9 cellular contexts compared by ENCODE assay signal in the genomic region with DNA sequence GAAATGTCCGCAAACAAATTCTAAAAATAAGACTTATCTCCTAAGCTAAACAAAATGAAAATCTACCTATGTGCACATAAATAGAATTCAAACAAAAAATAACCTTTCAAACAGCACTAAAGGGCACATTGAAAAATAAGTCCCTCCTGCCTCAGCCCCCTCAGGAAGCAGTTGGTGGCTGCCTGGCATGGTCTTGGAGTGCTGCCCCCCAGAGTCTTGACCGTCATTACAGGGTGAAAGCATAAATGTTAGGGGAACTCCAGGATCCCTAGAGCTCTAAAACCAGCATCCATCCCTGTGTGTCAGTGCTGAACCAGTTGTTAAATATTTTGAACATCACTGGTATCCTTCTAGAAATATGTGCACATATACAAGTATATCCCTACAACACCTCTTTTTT. TPM values are rescaled to one million over a fixed set of nuclear protein-coding genes. Genes with fewer than 3 reads are reported as not detected.
DNase-seq lines count a peak whose midpoint lies in the region; ATAC-seq and TF ChIP-seq lines count a peak whose summit lies in the region.
"Had no signal": no experiment of that assay in that cellular context is flagged by ENCODE, and none has a peak within 500 bp of the region (broad histone marks: within the 10 kb centered on the region; RNA-seq: fewer than 3 reads in every experiment).

No MANE protein-coding gene starts in this region.

- H3K27ac ChIP-seq in hepatocyte = no peak overlapping the region
- H3K27ac ChIP-seq: stomach had no signal

- DNase-seq in Daoy (ENCODE audit: low read depth) (peak; percentile 10), GM13977 (ENCODE audit: low spot score) (no peak), RKO (ENCODE audit: low spot score) (peak; percentile 14), hepatocyte (ENCODE audit: low spot score) (no peak), NCI-H526 treated with DMSO at 0.1 percent for 48 hours (lab: John Stamatoyannopoulos, UW) (no peak), left colon (no peak), T-helper 9 cell (no peak), D341Med (ENCODE audit: low spot score) (no peak)

- no peaks in the 10 kb centered on the region for H3K79me2 ChIP-seq in hepatocyte

- H4K20me1 ChIP-seq in hepatocyte (ENCODE audit: insufficient read depth, poor library complexity, severe bottlenecking) = no peaks in the 10 kb centered on the region

- H3K9me2 ChIP-seq in hepatocyte (replicated peaks; ENCODE audit: insufficient read depth) = no peaks in the 10 kb centered on the region

- no peak overlapping the region for H3K4me2 ChIP-seq in hepatocyte

- no peak overlapping the region for H3K4me3 ChIP-seq in hepatocyte
- H3K4me3 ChIP-seq: stomach had no signal

- no peak overlapping the region for H2AFZ ChIP-seq in hepatocyte

- H3K36me3 ChIP-seq in hepatocyte (replicated peaks; ENCODE audit: insufficient read depth, low read depth) = no peaks in the 10 kb centered on the region
- H3K36me3 ChIP-seq: stomach had no signal

- peak; percentile 37 for TF ChIP-seq CTCF in GM13977 (IDR thresholded peaks at IDR 0.05; ENCODE audit: extremely low read depth, insufficient read depth, missing control alignments)
- TF ChIP-seq CTCF in hepatocyte (IDR thresholded peaks at IDR 0.05; ENCODE audit: poor library complexity) = peak; percentile 16

- intact Hi-C loops in left colon (cut with DNase I, micrococcal nuclease) = loop anchor here in 1 of 2 donors (5.0 kb wide), 1 partner anchor 181 kb away; a partner anchor contains a TSS

- no peaks in the 10 kb centered on the region for H3K9me3 ChIP-seq in hepatocyte (ENCODE audit: low read depth)
- H3K9me3 ChIP-seq: stomach had no signal

- no peak for ATAC-seq in left colon

- 51% methylated on average over 2 of the region's 2 CpGs for WGBS in hepatocyte (ENCODE audit: low lambda C conversion rate, missing lambda C conversion rate)

- peaks cover 1% of the 10 kb centered on the region for H3K27me3 ChIP-seq in hepatocyte
- H3K27me3 ChIP-seq: stomach had no signal

- in situ Hi-C loops in GM13977 (cut with MboI; ENCODE audit: low pct_unique_long_range_greater_than_20kb, low sequenced_read_pairs, unreplicated experiment) = loop anchor here (10.0 kb wide), 1 partner anchor 338 kb away; no protein-coding TSS in a partner anchor

- no peaks in the 10 kb centered on the region for H3K4me1 ChIP-seq in hepatocyte (ENCODE audit: insufficient read depth)

RNA-seq across cellular contexts. Expression of a gene that starts 6.5 kb away (rescaled TPM):
- 2.8 and 4.1 TPM in 2 replicates for total RNA-seq in Daoy (2014; rRNA removed; shearing (Covaris generic))
- 6.4 and 10.2 TPM in 2 replicates for total RNA-seq in hepatocyte
- polyA plus RNA-seq in hepatocyte = 6.1 and 7.1 TPM in 2 replicates
- total RNA-seq in left colon = 10 to 100 TPM in 1 of 2 donors, 1 to 10 TPM in 1; 9.4 to 15.4 TPM

RNA-seq across cellular contexts. Expression of a gene that starts 56.1 kb away (rescaled TPM):
- total RNA-seq in Daoy (2014; rRNA removed; shearing (Covaris generic)) = 190 and 197 TPM in 2 replicates
- total RNA-seq in hepatocyte = 114 and 132 TPM in 2 replicates
- 66.3 and 70.7 TPM in 2 replicates for polyA plus RNA-seq in hepatocyte
- total RNA-seq in left colon = 10 to 100 TPM; 92.4 to 95.8 TPM

Comparison
In these comparisons a context has a peak if more than half of its experiments do, and no peak if none do; other contexts are left out.
1. DNase-seq: peak in Daoy (single experiment) and RKO (single experiment); none in GM13977 (single experiment), hepatocyte (single experiment), NCI-H526 treated with DMSO at 0.1 percent for 48 hours (single experiment), left colon (0 of 2), T-helper 9 cell (single experiment) and D341Med (single experiment).